In the genomic region with DNA sequence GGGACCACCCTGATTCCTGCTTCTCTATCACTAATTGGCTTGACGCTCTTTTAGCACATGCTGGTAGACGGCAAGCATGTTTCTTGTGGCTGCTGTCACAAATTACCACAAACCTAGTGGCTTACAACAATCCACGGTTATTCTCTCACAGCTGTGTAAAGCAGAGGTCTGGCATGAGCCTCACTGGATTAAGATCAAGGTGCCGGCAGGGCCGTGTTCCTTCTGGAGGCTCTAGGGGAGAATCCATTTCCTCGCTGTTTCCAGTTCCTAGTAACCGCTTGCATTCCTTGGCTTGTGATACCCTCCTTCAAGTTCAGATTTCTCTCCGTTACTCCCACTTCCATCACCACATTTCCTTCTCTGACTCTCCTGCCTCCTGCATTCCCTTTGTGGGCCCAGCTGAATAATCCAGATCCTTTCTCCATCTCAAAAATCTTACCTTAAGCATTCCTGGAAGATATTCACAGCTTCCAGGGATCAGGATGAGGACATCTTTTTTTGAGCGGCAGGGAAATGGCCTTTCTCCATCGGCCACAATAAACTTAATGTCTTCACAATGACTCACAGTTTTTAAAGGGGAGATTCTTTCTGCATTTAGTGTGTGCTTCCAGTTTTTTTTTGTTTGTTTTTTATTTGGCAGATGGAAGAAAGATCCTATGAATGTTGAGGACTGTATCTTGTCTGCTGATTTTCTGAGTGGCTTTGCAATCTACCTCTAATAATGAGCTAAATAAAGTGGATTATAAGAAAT, we compare ENCODE assay signal across 30 cellular contexts. TPM values are rescaled to one million over a fixed set of nuclear protein-coding genes. Genes with fewer than 3 reads are reported as not detected.
DNase-seq lines count a peak whose midpoint lies in the region; ATAC-seq, FAIRE-seq and TF ChIP-seq lines count a peak whose summit lies in the region.
"Had no signal": no experiment of that assay in that cellular context is flagged by ENCODE, and none has a peak within 500 bp of the region (broad histone marks: within the 10 kb centered on the region; RNA-seq: fewer than 3 reads in every experiment).

No MANE protein-coding gene starts in this region.

- ATAC-seq in WTC11: no peak
- ATAC-seq: activated T-helper 17 cell treated with anti-CD3 and anti-CD28 coated beads, Interleukin-2, amount 50 U/mL, for 72 hours; foreskin keratinocyte; lower lobe of right lung; naive thymus-derived CD4-positive, alpha-beta T cell; right lobe of liver had no signal

- H2AFZ ChIP-seq in astrocyte (ENCODE audit: low read depth, low read length): no peak overlapping the region

- H3K4me3 Mint-ChIP-seq in astrocyte (ENCODE audit: unreplicated experiment) (no peak overlapping the region), WTC11 (no peak overlapping the region)
- H3K4me3 Mint-ChIP-seq: activated naive CD4-positive, alpha-beta T cell treated with anti-CD3 and anti-CD28 coated beads, Interleukin-2, amount 10 ng/mL, durations not matched to agents 7 days and 5 days; activated T-helper 17 cell treated with anti-CD3 and anti-CD28 coated beads, Interleukin-2, amount 50 U/mL, for 72 hours; CD8-positive, alpha-beta memory T cell; naive thymus-derived CD4-positive, alpha-beta T cell had no signal

- no peaks in the 10 kb centered on the region for H3K79me2 ChIP-seq in astrocyte (ENCODE audit: insufficient read depth, low read length)

- POLR2A ChIA-PET in WTC11 (lab: Charles Lee): no interaction called here

- no peaks in the 10 kb centered on the region for H3K36me3 ChIP-seq in astrocyte (ENCODE audit: insufficient read depth, low read length)
- H3K36me3 ChIP-seq: lower lobe of right lung, neutrophil, right lobe of liver, stomach, uterus had no signal

- no peaks in the 10 kb centered on the region for H4K20me1 ChIP-seq in astrocyte (ENCODE audit: insufficient read depth, low read length)

- no peak for TF ChIP-seq CTCF in AG10803 (conservative IDR thresholded peaks at IDR 0.05; ENCODE audit: low read length)
- TF ChIP-seq CTCF in astrocyte (IDR thresholded peaks at IDR 0.05; ENCODE audit: insufficient read depth, low read depth, low read length): no peak
- no peak for TF ChIP-seq CTCF in foreskin fibroblast (IDR thresholded peaks at IDR 0.05; ENCODE audit: low read depth, low read length)
- TF ChIP-seq CTCF in WTC11 (IDR thresholded peaks at IDR 0.05): no peak

- no peak overlapping the region for H3K27ac ChIP-seq in astrocyte (ENCODE audit: low read depth, low read length)
- H3K27ac ChIP-seq: foreskin keratinocyte, lower lobe of right lung, neutrophil, right lobe of liver, stomach, uterus, VCaP had no signal

- peaks cover 12% of the 10 kb centered on the region for H3K27me3 ChIP-seq in astrocyte (ENCODE audit: insufficient read depth, low read length)
- H3K27me3 ChIP-seq: foreskin keratinocyte, right lobe of liver, stomach, uterus had no signal

- FAIRE-seq in HTR-8/SVneo (lab: Jason Lieb, UNC) (no peak), astrocyte (lab: Jason Lieb, UNC) (peak; percentile 74)
- FAIRE-seq: H1, RCC 7860 had no signal

- H3K9ac ChIP-seq in astrocyte (ENCODE audit: low read length): no peak overlapping the region

- H3K9me3 Mint-ChIP-seq in astrocyte (ENCODE audit: unreplicated experiment) (peaks cover 8% of the 10 kb centered on the region), WTC11 (peaks cover 12% of the 10 kb centered on the region)
- H3K9me3 Mint-ChIP-seq: activated naive CD4-positive, alpha-beta T cell treated with anti-CD3 and anti-CD28 coated beads, Interleukin-2, amount 10 ng/mL, durations not matched to agents 7 days and 5 days; activated T-helper 17 cell treated with anti-CD3 and anti-CD28 coated beads, Interleukin-2, amount 50 U/mL, for 72 hours; CD8-positive, alpha-beta memory T cell had no signal

- peaks cover 6% of the 10 kb centered on the region for H3K27me3 Mint-ChIP-seq in astrocyte (ENCODE audit: low read depth, unreplicated experiment)
- no peaks in the 10 kb centered on the region; the same call in 1 of the 2 replicates for H3K27me3 Mint-ChIP-seq in WTC11 (ENCODE audit: low read depth)

- H3K4me2 ChIP-seq in astrocyte (ENCODE audit: low read length): no peak overlapping the region

- DNase-seq in AG10803 (ENCODE audit: low read depth): peak; percentile 59
- DNase-seq in HTR-8/SVneo (ENCODE audit: insufficient read length, low spot score): peak; percentile 19
- peak; percentile 25 for DNase-seq in astrocyte (ENCODE audit: low read depth)
- DNase-seq in foreskin fibroblast: peak; percentile 7 to 54
- no peak for DNase-seq in DMS79 (lab: John Stamatoyannopoulos, UW)
- no peak for DNase-seq in WTC11 (ENCODE audit: low spot score)
- DNase-seq in hepatic stellate cell (ENCODE audit: low spot score): no peak
- no peak for DNase-seq in NCI-H2107 treated with DMSO at 0.1 percent for 48 hours (lab: John Stamatoyannopoulos, UW; ENCODE audit: unreplicated experiment)
- DNase-seq: activated CD4-positive, alpha-beta T cell treated with anti-CD3 and anti-CD28 coated beads for 4 hours; activated naive CD4-positive, alpha-beta T cell treated with anti-CD3 and anti-CD28 coated beads, Interleukin-2, amount 10 ng/mL, durations not matched to agents 7 days and 5 days; CD8-positive, alpha-beta memory T cell; DMS 273 treated with DMSO at 0.1 percent for 48 hours; foreskin keratinocyte; KG1; lower lobe of right lung; naive thymus-derived CD4-positive, alpha-beta T cell; NCI-H1417; NCI-H2029; NCI-H69; right lobe of liver; SHP77 treated with DMSO at 0.1 percent for 48 hours; stimulated activated CD4-positive, alpha-beta T cell treated with anti-CD3 and anti-CD28 coated beads, Interleukin-4, amount 100 ng/mL, for 1 hour; stomach; uterus had no signal

- CTCF ChIA-PET in WTC11 (lab: Charles Lee): no interaction called here

- H3K4me1 Mint-ChIP-seq in astrocyte (ENCODE audit: low read depth, unreplicated experiment) (peaks cover 5% of the 10 kb centered on the region), WTC11 (peaks cover 35% of the 10 kb centered on the region)
- H3K4me1 Mint-ChIP-seq: activated naive CD4-positive, alpha-beta T cell treated with anti-CD3 and anti-CD28 coated beads, Interleukin-2, amount 10 ng/mL, durations not matched to agents 7 days and 5 days; activated T-helper 17 cell treated with anti-CD3 and anti-CD28 coated beads, Interleukin-2, amount 50 U/mL, for 72 hours; CD8-positive, alpha-beta memory T cell; naive thymus-derived CD4-positive, alpha-beta T cell had no signal

- no peak overlapping the region for H3K27ac Mint-ChIP-seq in astrocyte (ENCODE audit: unreplicated experiment)
- no peak overlapping the region for H3K27ac Mint-ChIP-seq in WTC11
- H3K27ac Mint-ChIP-seq: activated naive CD4-positive, alpha-beta T cell treated with anti-CD3 and anti-CD28 coated beads, Interleukin-2, amount 10 ng/mL, durations not matched to agents 7 days and 5 days; activated T-helper 17 cell treated with anti-CD3 and anti-CD28 coated beads, Interleukin-2, amount 50 U/mL, for 72 hours; CD8-positive, alpha-beta memory T cell; naive thymus-derived CD4-positive, alpha-beta T cell; progenitor cell of endocrine pancreas had no signal

- H3K4me1 ChIP-seq in astrocyte (ENCODE audit: insufficient read depth, low read length): peaks cover 4% of the 10 kb centered on the region
- H3K4me1 ChIP-seq: foreskin keratinocyte, lower lobe of right lung, right lobe of liver, stomach, uterus had no signal

- H3K36me3 Mint-ChIP-seq in astrocyte (ENCODE audit: low read depth, unreplicated experiment) (peaks cover 7% of the 10 kb centered on the region), WTC11 (peaks cover 4% of the 10 kb centered on the region; the same call in 1 of the 2 replicates)
- H3K36me3 Mint-ChIP-seq: activated naive CD4-positive, alpha-beta T cell treated with anti-CD3 and anti-CD28 coated beads, Interleukin-2, amount 10 ng/mL, durations not matched to agents 7 days and 5 days; CD8-positive, alpha-beta memory T cell; naive thymus-derived CD4-positive, alpha-beta T cell had no signal

- peaks cover 5% of the 10 kb centered on the region for H3K9me3 ChIP-seq in astrocyte (ENCODE audit: insufficient read depth, low read depth, low read length)
- H3K9me3 ChIP-seq: lower lobe of right lung, neutrophil, right lobe of liver, stomach, uterus had no signal

- H3K4me3 ChIP-seq in AG10803 (ENCODE audit: low read length): no peak overlapping the region
- H3K4me3 ChIP-seq in astrocyte (ENCODE audit: insufficient read depth, low read depth, low read length): no peak overlapping the region
- no peak overlapping the region for H3K4me3 ChIP-seq in foreskin fibroblast (ENCODE audit: low read depth in 1 of 2, low read length in 2 of 2)
- H3K4me3 ChIP-seq: lower lobe of right lung, right lobe of liver, stomach, uterus had no signal

TF ChIP-seq in WTC11, 78 proteins besides CTCF, POLR2A, EP300 and RAD21 (continues in another document):
- TF ChIP-seq, protein P1, sequence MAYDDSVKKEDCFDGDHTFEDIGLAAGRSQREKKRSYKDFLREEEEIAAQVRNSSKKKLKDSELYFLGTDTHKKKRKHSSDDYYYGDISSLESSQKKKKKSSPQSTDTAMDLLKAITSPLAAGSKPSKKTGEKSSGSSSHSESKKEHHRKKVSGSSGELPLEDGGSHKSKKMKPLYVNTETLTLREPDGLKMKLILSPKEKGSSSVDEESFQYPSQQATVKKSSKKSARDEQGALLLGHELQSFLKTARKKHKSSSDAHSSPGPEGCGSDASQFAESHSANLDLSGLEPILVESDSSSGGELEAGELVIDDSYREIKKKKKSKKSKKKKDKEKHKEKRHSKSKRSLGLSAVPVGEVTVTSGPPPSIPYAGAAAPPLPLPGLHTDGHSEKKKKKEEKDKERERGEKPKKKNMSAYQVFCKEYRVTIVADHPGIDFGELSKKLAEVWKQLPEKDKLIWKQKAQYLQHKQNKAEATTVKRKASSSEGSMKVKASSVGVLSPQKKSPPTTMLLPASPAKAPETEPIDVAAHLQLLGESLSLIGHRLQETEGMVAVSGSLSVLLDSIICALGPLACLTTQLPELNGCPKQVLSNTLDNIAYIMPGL (CRISPR knock-in tag; IDR thresholded peaks at IDR 0.05): no peak
- TF ChIP-seq EMX1 (CRISPR knock-in tag; IDR thresholded peaks at IDR 0.05) (no peak), NR1H2 (CRISPR knock-in tag; IDR thresholded peaks at IDR 0.05) (no peak), ETV6 (CRISPR knock-in tag; IDR thresholded peaks at IDR 0.05) (no peak), TP53 (CRISPR knock-in tag; IDR thresholded peaks at IDR 0.05) (no peak), JUN (CRISPR knock-in tag; IDR thresholded peaks at IDR 0.05) (no peak), ATF1 (CRISPR knock-in tag; IDR thresholded peaks at IDR 0.05) (no peak), ZNF416 (CRISPR knock-in tag; IDR thresholded peaks at IDR 0.05) (no peak)
- TF ChIP-seq, protein P2, sequence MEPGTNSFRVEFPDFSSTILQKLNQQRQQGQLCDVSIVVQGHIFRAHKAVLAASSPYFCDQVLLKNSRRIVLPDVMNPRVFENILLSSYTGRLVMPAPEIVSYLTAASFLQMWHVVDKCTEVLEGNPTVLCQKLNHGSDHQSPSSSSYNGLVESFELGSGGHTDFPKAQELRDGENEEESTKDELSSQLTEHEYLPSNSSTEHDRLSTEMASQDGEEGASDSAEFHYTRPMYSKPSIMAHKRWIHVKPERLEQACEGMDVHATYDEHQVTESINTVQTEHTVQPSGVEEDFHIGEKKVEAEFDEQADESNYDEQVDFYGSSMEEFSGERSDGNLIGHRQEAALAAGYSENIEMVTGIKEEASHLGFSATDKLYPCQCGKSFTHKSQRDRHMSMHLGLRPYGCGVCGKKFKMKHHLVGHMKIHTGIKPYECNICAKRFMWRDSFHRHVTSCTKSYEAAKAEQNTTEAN (CRISPR knock-in tag; IDR thresholded peaks at IDR 0.05): no peak

RNA-seq across cellular contexts. Expression of a gene that starts 39.9 kb away (rescaled TPM):
- total RNA-seq in astrocyte: 2.2 and 2.8 TPM in 2 replicates
- total RNA-seq in WTC11 (2021): 1.0 to 1.2 TPM (median 1.1 TPM) in 3 replicates
- total RNA-seq: CD8-positive, alpha-beta memory T cell had no signal

Comparison
In these comparisons a context has a peak if more than half of its experiments do, and no peak if none do; other contexts are left out.
1. DNase-seq: peak in AG10803 (single experiment), HTR-8/SVneo (single experiment), astrocyte (single experiment) and foreskin fibroblast (2 of 2); none in DMS79 (single experiment), WTC11 (single experiment), hepatic stellate cell (single experiment) and NCI-H2107 treated with DMSO at 0.1 percent for 48 hours (single experiment).